Comparison of ENCODE assay signal across 15 cellular contexts in the genomic region with DNA sequence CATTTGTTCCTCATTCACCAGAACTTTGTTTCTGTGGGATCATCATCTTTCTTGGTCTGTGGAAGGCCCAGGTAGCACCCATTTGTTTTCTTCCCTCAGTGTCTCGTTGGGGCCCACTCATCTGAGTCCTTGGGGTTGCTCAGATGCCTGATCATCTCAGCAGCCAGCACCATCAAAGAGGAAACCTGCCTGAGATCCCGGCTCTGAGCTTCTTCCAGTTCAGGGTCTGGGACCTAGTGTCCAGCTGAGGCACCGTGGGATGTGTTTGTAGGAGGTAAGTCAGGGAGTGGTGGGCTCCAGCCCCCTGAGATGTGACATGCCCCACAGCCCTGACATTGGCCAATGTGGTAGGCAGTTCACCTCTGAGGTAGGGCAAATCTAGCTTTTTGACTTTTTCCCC. TPM values are rescaled to one million over a fixed set of nuclear protein-coding genes. Genes with fewer than 3 reads are reported as not detected.
DNase-seq lines count a peak whose midpoint lies in the region; ATAC-seq, FAIRE-seq and TF ChIP-seq lines count a peak whose summit lies in the region.
"Had no signal": no experiment of that assay in that cellular context is flagged by ENCODE, and none has a peak within 500 bp of the region (broad histone marks: within the 10 kb centered on the region; RNA-seq: fewer than 3 reads in every experiment).

No MANE protein-coding gene starts in this region.

- H3K9ac ChIP-seq in mammary epithelial cell (ENCODE audit: insufficient read depth, low read length): no peak overlapping the region

- 96% methylated on average over 3 of the region's 3 CpGs for WGBS in mammary epithelial cell (ENCODE audit: low coverage, missing lambda C conversion rate)
- 85 to 90% (median 88%) methylated on average over 3 of the region's 3 CpGs for WGBS in small intestine, 3 donors

- H3K9me3 ChIP-seq in OCI-LY7 (ENCODE audit: low read length) (no peaks in the 10 kb centered on the region), mammary epithelial cell (replicated peaks; ENCODE audit: insufficient read depth, low read length) (no peaks in the 10 kb centered on the region), small intestine (ENCODE audit: control insufficient read depth, low read depth) (no peaks in the 10 kb centered on the region)

- no peak for ATAC-seq in GM19455 (IDR thresholded peaks at IDR 0.05; ENCODE audit: unreplicated experiment)

- H3K36me3 ChIP-seq in OCI-LY7 (ENCODE audit: insufficient read depth, low read length) (no peaks in the 10 kb centered on the region), mammary epithelial cell (ENCODE audit: insufficient read depth, low read length) (no peaks in the 10 kb centered on the region), small intestine (ENCODE audit: control insufficient read depth in 2 of 2, insufficient read depth in 2 of 2, low read length in 2 of 2) (no peaks in the 10 kb centered on the region)

- H3K27me3 ChIP-seq in mammary epithelial cell (ENCODE audit: insufficient read depth, low read length): no peaks in the 10 kb centered on the region
- no peaks in the 10 kb centered on the region for H3K27me3 ChIP-seq in small intestine (ENCODE audit: control insufficient read depth in 2 of 2, insufficient read depth in 2 of 2, low read length in 2 of 2)

- H3K9me2 ChIP-seq in OCI-LY7 (ENCODE audit: insufficient read depth, low read length): no peaks in the 10 kb centered on the region

- BruUV-seq in Calu3 (replicated peaks; lab: Mats Ljungman, UMichigan) (no TSS peak), OCI-LY7 (replicated peaks; lab: Mats Ljungman, UMichigan) (no TSS peak), mammary epithelial cell (replicated peaks; lab: Mats Ljungman, UMichigan) (no TSS peak)

- DNase-seq in Calu3: no peak
- no peak for DNase-seq in OCI-LY7 (ENCODE audit: low spot score)
- no peak for DNase-seq in mammary epithelial cell
- no peak for DNase-seq in small intestine
- DNase-seq in globus pallidus (ENCODE audit: low spot score): no peak
- DNase-seq in SW480 (ENCODE audit: low spot score): no peak
- DNase-seq: activated CD4-positive, CD25-positive, alpha-beta regulatory T cell treated with anti-CD3 and anti-CD28 coated beads, Interleukin-2, amount 50 U/mL, for 72 hours; HFFc6; midbrain; NCI-H2171; retina had no signal

- no peak for FAIRE-seq in small intestine (lab: Jason Lieb, UNC)
- FAIRE-seq: D721Med, endothelial cell of umbilical vein had no signal

- H3K4me1 Mint-ChIP-seq in Calu3 (ENCODE audit: low read depth, unreplicated experiment): peaks cover 55% of the 10 kb centered on the region

- H3K4me1 ChIP-seq in OCI-LY7 (ENCODE audit: insufficient read depth, low read length, poor library complexity, severe bottlenecking) (peaks cover 86% of the 10 kb centered on the region), mammary epithelial cell (ENCODE audit: insufficient read depth, low read length) (peaks cover 38% of the 10 kb centered on the region), small intestine (ENCODE audit: control insufficient read depth in 2 of 2, insufficient read depth in 1 of 2, low read depth in 1 of 2, low read length in 1 of 2) (no peaks in the 10 kb centered on the region)

- H3K4me3 ChIP-seq in OCI-LY7 (ENCODE audit: low read depth, low read length, poor library complexity, severe bottlenecking) (peak overlapping the region; percentile 40), mammary epithelial cell (replicated peaks in 1 of 3; ENCODE audit: insufficient read depth in 1 of 3, low read depth in 2 of 3, low read length in 3 of 3) (no peak overlapping the region), small intestine (ENCODE audit: low read depth in 1 of 2, low read length in 2 of 2) (no peak overlapping the region)

- peak overlapping the region; percentile 71 for H3K4me2 ChIP-seq in OCI-LY7 (ENCODE audit: low read length)
- no peak overlapping the region for H3K4me2 ChIP-seq in mammary epithelial cell (ENCODE audit: insufficient read depth, low read depth, low read length)

- POLR2A ChIA-PET in OCI-LY7 (lab: Charles Lee): interaction anchor here (0.8 to 4.7 kb wide), 10 partner anchors 9 to 311 kb away, joined by 3 to 48 read pairs (median 6); a partner anchor contains a TSS

- H3K27ac ChIP-seq in OCI-LY7 (ENCODE audit: low read depth, low read length, poor library complexity, severe bottlenecking) (peak overlapping the region; percentile 90), mammary epithelial cell (ENCODE audit: insufficient read depth, low read depth, low read length) (peak overlapping the region; percentile 76), small intestine (ENCODE audit: low read depth in 1 of 2, low read length in 1 of 2) (peak overlapping the region; percentile 37)

- in situ Hi-C loops in mammary epithelial cell (cut with MboI; ENCODE audit: low sequenced_read_pairs in 2 of 2): no loop called here

- peak overlapping the region; percentile 90; the same call in 1 of the 2 replicates for H2AFZ ChIP-seq in OCI-LY7 (ENCODE audit: low read length)
- H2AFZ ChIP-seq in mammary epithelial cell (ENCODE audit: low read depth, low read length): no peak overlapping the region

- dilution Hi-C loops in mammary epithelial cell (cut with HindIII; ENCODE audit: low sequenced_read_pairs): loop anchor here (5.0 kb wide), 1 partner anchor 44 kb away; no protein-coding TSS in a partner anchor

- no peaks in the 10 kb centered on the region for H3K36me3 Mint-ChIP-seq in Calu3 (ENCODE audit: insufficient read depth, unreplicated experiment)

- H3K27me3 Mint-ChIP-seq in Calu3 (ENCODE audit: unreplicated experiment): no peaks in the 10 kb centered on the region

- H3K27ac Mint-ChIP-seq in Calu3 (ENCODE audit: unreplicated experiment): peak overlapping the region; percentile 39

- no peaks in the 10 kb centered on the region for H3K79me2 ChIP-seq in OCI-LY7 (ENCODE audit: insufficient read depth, low read depth, low read length)
- no peaks in the 10 kb centered on the region for H3K79me2 ChIP-seq in mammary epithelial cell (ENCODE audit: insufficient read depth, low read length)

- TF ChIP-seq CTCF in Calu3 (IDR thresholded peaks at IDR 0.05; ENCODE audit: unreplicated experiment) (no peak), OCI-LY7 (conservative IDR thresholded peaks at IDR 0.05; ENCODE audit: low read length) (no peak), mammary epithelial cell (conservative IDR thresholded peaks at IDR 0.05 in 1 of 2, IDR thresholded peaks at IDR 0.05 in 1 of 2; ENCODE audit: extremely low read depth in 1 of 2, insufficient read depth in 1 of 2, low read depth in 1 of 2, low read length in 2 of 2) (no peak)

- CTCF ChIA-PET in Calu3 (lab: Charles Lee) (interaction anchor here (2.5 kb wide), 1 partner anchor 40 kb away, joined by 22 read pairs; no protein-coding TSS in a partner anchor), OCI-LY7 (lab: Charles Lee; ENCODE audit: unreplicated experiment) (interaction anchor here (0.6 to 1.7 kb wide), 4 partner anchors 13 to 437 kb away, joined by 3 to 5 read pairs (median 4); no protein-coding TSS in a partner anchor), mammary epithelial cell (lab: Charles Lee; ENCODE audit: low non-redundant PET) (no interaction called here)

- H3K9me3 Mint-ChIP-seq in Calu3 (ENCODE audit: low read depth, unreplicated experiment): no peaks in the 10 kb centered on the region
- H3K9me3 Mint-ChIP-seq: HFFc6 had no signal

- no peak overlapping the region for H3K4me3 Mint-ChIP-seq in Calu3 (ENCODE audit: low read depth, unreplicated experiment)

- intact Hi-C loops in Calu3 (cut with micrococcal nuclease; ENCODE audit: unreplicated experiment) (loop anchor here (5.0 kb wide), 1 partner anchor 219 kb away; no protein-coding TSS in a partner anchor), OCI-LY7 (cut with micrococcal nuclease; ENCODE audit: unreplicated experiment) (loop anchor here (5.0 to 10.0 kb wide), 3 partner anchors 274 to 1281 kb away; a partner anchor contains a TSS), mammary epithelial cell (cut with micrococcal nuclease) (loop anchor here (5.0 kb wide), 3 partner anchors 204 to 899 kb away; no protein-coding TSS in a partner anchor)

- H4K20me1 ChIP-seq in OCI-LY7 (ENCODE audit: insufficient read depth, low read length) (no peaks in the 10 kb centered on the region), mammary epithelial cell (ENCODE audit: insufficient read depth, low read length) (no peaks in the 10 kb centered on the region)

RNA-seq across cellular contexts. Expression of a gene that starts 9.4 kb away (rescaled TPM):
- total RNA-seq in Calu3 (2022) (not detected in 2 replicates), OCI-LY7 (2022) (14.7 and 15.7 TPM in 2 replicates), mammary epithelial cell (under 1 TPM in 1 of 2 donors, not detected in 1; 0.17 TPM)
- total RNA-seq in OCI-LY7 (2014; rRNA removed; shearing (Covaris generic)): 11.1 and 14.4 TPM in 2 replicates
- polyA plus RNA-seq in mammary epithelial cell (0.02 TPM), small intestine (under 1 TPM in 2 of 3 donors, not detected in 1; 0.54 to 0.55 TPM)
- polyA minus RNA-seq in mammary epithelial cell: not detected
- total RNA-seq: endothelial cell of umbilical vein, HFFc6, LHCN-M2 had no signal
- polyA plus RNA-seq: endothelial cell of umbilical vein had no signal

Comparison
In these comparisons a context has a peak if more than half of its experiments do, and no peak if none do; other contexts are left out.
1. H3K27ac ChIP-seq: peak in every context shown above with its lines; median percentile 90 in OCI-LY7; 76 in mammary epithelial cell; 37 in small intestine.
2. RNA of a gene that starts 9.4 kb away (total RNA-seq): 11.1 to 15.7 TPM in OCI-LY7; 0.17 TPM in mammary epithelial cell and not detected in Calu3; every median in the first group is over 10 times any median in the second.